ENCODE assay signal across 20 cellular contexts in genomic region chr10:6231146-6231545, GRCh38. TPM values are rescaled to one million over a fixed set of nuclear protein-coding genes. Genes with fewer than 3 reads are reported as not detected.
DNase-seq lines count a peak whose midpoint lies in the region; ATAC-seq and TF ChIP-seq lines count a peak whose summit lies in the region.
"Had no signal": no experiment of that assay in that cellular context is flagged by ENCODE, and none has a peak within 500 bp of the region (broad histone marks: within the 10 kb centered on the region; RNA-seq: fewer than 3 reads in every experiment).

No MANE protein-coding gene starts in this region.

- no CpG with 5 or more reads among the region's 12 CpGs for WGBS in neuronal stem cell (ENCODE audit: extremely low coverage in 2 of 2, insufficient read length in 2 of 2, insufficient replicate concordance in 1 of 2), 2 donors

- peaks cover 26% of the 10 kb centered on the region for H3K4me1 Mint-ChIP-seq in activated CD8-positive, alpha-beta T cell treated with anti-CD3 and anti-CD28 coated beads, Interleukin-2, amount 10 ng/mL, durations not matched to agents 7 days and 5 days (ENCODE audit: low read depth)
- peaks cover 9% of the 10 kb centered on the region for H3K4me1 Mint-ChIP-seq in activated CD8-positive, alpha-beta T cell treated with anti-CD3 and anti-CD28 coated beads for 36 hours (ENCODE audit: low read depth)
- H3K4me1 Mint-ChIP-seq in CD4-positive, alpha-beta T cell (ENCODE audit: low read depth) = peaks cover 11% of the 10 kb centered on the region
- H3K4me1 Mint-ChIP-seq in activated T-helper 1 cell treated with anti-CD3 and anti-CD28 coated beads, Interleukin-12 subunit alpha, Interleukin-12 subunit beta, Interleukin-2, Interleukin-4 antibody, amounts not matched to agents 30 ng/mL and 10 ng/mL and 1 ng/mL, durations not matched to agents 14 hours and 24 hours and 36 hours (ENCODE audit: low read depth) = no peaks in the 10 kb centered on the region

- no peak overlapping the region for H4K8ac ChIP-seq in neuronal stem cell (ENCODE audit: low read depth, low read length)

- H4K91ac ChIP-seq in neuronal stem cell (ENCODE audit: low read depth, low read length, poor library complexity) = no peak overlapping the region

- H3K36me3 ChIP-seq in neuronal stem cell (replicated peaks in 1 of 2; ENCODE audit: control insufficient read depth in 2 of 2, insufficient read depth in 2 of 2, low read length in 2 of 2) = peaks cover 50 to 92% of the 10 kb centered on the region in 2 donors

- peaks cover 73% of the 10 kb centered on the region for H3K36me3 Mint-ChIP-seq in activated CD8-positive, alpha-beta T cell treated with anti-CD3 and anti-CD28 coated beads, Interleukin-2, amount 10 ng/mL, durations not matched to agents 7 days and 5 days (ENCODE audit: low read depth)
- H3K36me3 Mint-ChIP-seq in activated CD8-positive, alpha-beta T cell treated with anti-CD3 and anti-CD28 coated beads for 36 hours (ENCODE audit: low read depth) = peaks cover 69% of the 10 kb centered on the region
- H3K36me3 Mint-ChIP-seq in CD4-positive, alpha-beta T cell (ENCODE audit: low read depth) = peaks cover 96% of the 10 kb centered on the region
- H3K36me3 Mint-ChIP-seq in activated T-helper 1 cell treated with anti-CD3 and anti-CD28 coated beads, Interleukin-12 subunit alpha, Interleukin-12 subunit beta, Interleukin-2, Interleukin-4 antibody, amounts not matched to agents 30 ng/mL and 10 ng/mL and 1 ng/mL, durations not matched to agents 14 hours and 24 hours and 36 hours (ENCODE audit: low read depth) = peaks cover 64% of the 10 kb centered on the region

- CTCF ChIA-PET in activated CD8-positive, alpha-beta T cell treated with anti-CD3 and anti-CD28 coated beads, Interleukin-2, amount 10 ng/mL, durations not matched to agents 7 days and 5 days (lab: Charles Lee) = no interaction called here
- CTCF ChIA-PET in activated CD8-positive, alpha-beta T cell treated with anti-CD3 and anti-CD28 coated beads for 36 hours (lab: Charles Lee) = interaction anchor here (1.4 kb wide), 1 partner anchor 171 kb away, joined by 3 read pairs; no protein-coding TSS in a partner anchor
- CTCF ChIA-PET in CD4-positive, alpha-beta T cell (lab: Charles Lee) = no interaction called here

- H3K27ac ChIP-seq in CD4-positive, alpha-beta T cell (ENCODE audit: low read depth, low read length) = no peak overlapping the region
- H3K27ac ChIP-seq in neuronal stem cell (replicated peaks; ENCODE audit: low read length) = no peak overlapping the region
- H3K27ac ChIP-seq: BLaER1 treated with 17β-estradiol and CSF1 and Interleukin-3, amounts not matched to agents 10 nM and 100 nM had no signal

- TF ChIP-seq CTCF in activated CD8-positive, alpha-beta T cell treated with anti-CD3 and anti-CD28 coated beads for 36 hours (IDR thresholded peaks at IDR 0.05) = no peak
- no peak for TF ChIP-seq CTCF in CD4-positive, alpha-beta T cell (IDR thresholded peaks at IDR 0.05)
- TF ChIP-seq CTCF in GM10266 (IDR thresholded peaks at IDR 0.05; ENCODE audit: control insufficient read depth, insufficient read depth, low read depth, missing control alignments) = no peak

- no peak overlapping the region for H3K14ac ChIP-seq in neuronal stem cell (ENCODE audit: low read length)

- H3K4me3 Mint-ChIP-seq in activated CD8-positive, alpha-beta T cell treated with anti-CD3 and anti-CD28 coated beads, Interleukin-2, amount 10 ng/mL, durations not matched to agents 7 days and 5 days = no peak overlapping the region
- H3K4me3 Mint-ChIP-seq in activated CD8-positive, alpha-beta T cell treated with anti-CD3 and anti-CD28 coated beads for 36 hours = no peak overlapping the region
- no peak overlapping the region for H3K4me3 Mint-ChIP-seq in CD4-positive, alpha-beta T cell
- H3K4me3 Mint-ChIP-seq in activated T-helper 1 cell treated with anti-CD3 and anti-CD28 coated beads, Interleukin-12 subunit alpha, Interleukin-12 subunit beta, Interleukin-2, Interleukin-4 antibody, amounts not matched to agents 30 ng/mL and 10 ng/mL and 1 ng/mL, durations not matched to agents 14 hours and 24 hours and 36 hours = no peak overlapping the region
- H3K4me3 Mint-ChIP-seq: IgD-negative memory B cell had no signal

- H3K9ac ChIP-seq in neuronal stem cell (ENCODE audit: low read depth, low read length, poor library complexity) = no peak overlapping the region
- H3K9ac ChIP-seq: BLaER1 treated with 17β-estradiol and CSF1 and Interleukin-3, amounts not matched to agents 10 nM and 100 nM had no signal

- no peak overlapping the region for H3K23ac ChIP-seq in neuronal stem cell (ENCODE audit: low read depth, low read length, poor library complexity)

- no peak overlapping the region for H3K18ac ChIP-seq in neuronal stem cell (ENCODE audit: low read length)

- no peak overlapping the region for H2BK15ac ChIP-seq in neuronal stem cell (ENCODE audit: low read length)

- H3K4ac ChIP-seq in neuronal stem cell (ENCODE audit: low read length) = peak overlapping the region; percentile 14

- H3K4me1 ChIP-seq in neuronal stem cell (ENCODE audit: control insufficient read depth in 2 of 2, insufficient read depth in 1 of 2, low read depth in 1 of 2, low read length in 2 of 2) = no peaks in the 10 kb centered on the region

- no peak for DNase-seq in activated CD8-positive, alpha-beta T cell treated with anti-CD3 and anti-CD28 coated beads, Interleukin-2, amount 10 ng/mL, durations not matched to agents 7 days and 5 days
- DNase-seq in activated CD8-positive, alpha-beta T cell treated with anti-CD3 and anti-CD28 coated beads for 36 hours = no peak
- DNase-seq in CD4-positive, alpha-beta T cell = no peak
- DNase-seq in activated T-helper 1 cell treated with anti-CD3 and anti-CD28 coated beads, Interleukin-12 subunit alpha, Interleukin-12 subunit beta, Interleukin-2, Interleukin-4 antibody, amounts not matched to agents 30 ng/mL and 10 ng/mL and 1 ng/mL, durations not matched to agents 14 hours and 24 hours and 36 hours (ENCODE audit: low spot score) = no peak
- no peak for DNase-seq in neuronal stem cell (ENCODE audit: low spot score)
- DNase-seq in GM10266 (ENCODE audit: extremely low spot score) = no peak
- no peak for DNase-seq in superior temporal gyrus (ENCODE audit: extremely low spot score)
- DNase-seq: COR-L47, EL, HCEC 1CT, Kasumi-1, MM.1S, NCI-H1092 treated with DMSO at 0.1 percent for 48 hours, NCI-H2081 treated with DMSO at 0.1 percent for 48 hours, NCI-H510A, NCI-H774, RPMI8226 had no signal

- no peak overlapping the region for H2BK5ac ChIP-seq in neuronal stem cell (ENCODE audit: low read length)

- no peaks in the 10 kb centered on the region for H3K9me3 ChIP-seq in CD4-positive, alpha-beta T cell (ENCODE audit: control insufficient read depth, low read length)
- H3K9me3 ChIP-seq in neuronal stem cell (replicated peaks in 1 of 2; ENCODE audit: control insufficient read depth in 2 of 2, insufficient read depth in 1 of 2, low read depth in 1 of 2, low read length in 2 of 2) = no peaks in the 10 kb centered on the region
- H3K9me3 ChIP-seq: BLaER1 treated with 17β-estradiol and CSF1 and Interleukin-3, amounts not matched to agents 10 nM and 100 nM had no signal

- no peaks in the 10 kb centered on the region for H3K27me3 ChIP-seq in CD4-positive, alpha-beta T cell (ENCODE audit: control insufficient read depth, insufficient read depth, low read length)
- H3K27me3 ChIP-seq in neuronal stem cell (ENCODE audit: control insufficient read depth in 3 of 3, insufficient read depth in 3 of 3, low read depth in 1 of 3, low read length in 3 of 3) = no peaks in the 10 kb centered on the region
- H3K27me3 ChIP-seq: BLaER1 treated with 17β-estradiol and CSF1 and Interleukin-3, amounts not matched to agents 10 nM and 100 nM had no signal

- H3K79me1 ChIP-seq in neuronal stem cell (ENCODE audit: low read depth, low read length) = peaks cover 10% of the 10 kb centered on the region

- no peak overlapping the region for H2AFZ ChIP-seq in neuronal stem cell (ENCODE audit: low read length)

- no peak overlapping the region for H2BK12ac ChIP-seq in neuronal stem cell (ENCODE audit: low read length)

- H2BK120ac ChIP-seq in neuronal stem cell (ENCODE audit: low read depth, low read length) = no peak overlapping the region

- no peak overlapping the region for H3K4me2 ChIP-seq in neuronal stem cell (ENCODE audit: insufficient read depth, low read length, poor library complexity, severe bottlenecking)
- H3K4me2 ChIP-seq: BLaER1 treated with 17β-estradiol and CSF1 and Interleukin-3, amounts not matched to agents 10 nM and 100 nM had no signal

- H3K27ac Mint-ChIP-seq in activated CD8-positive, alpha-beta T cell treated with anti-CD3 and anti-CD28 coated beads, Interleukin-2, amount 10 ng/mL, durations not matched to agents 7 days and 5 days = peak overlapping the region; percentile 47
- no peak overlapping the region for H3K27ac Mint-ChIP-seq in activated CD8-positive, alpha-beta T cell treated with anti-CD3 and anti-CD28 coated beads for 36 hours
- peak overlapping the region; percentile 22 for H3K27ac Mint-ChIP-seq in CD4-positive, alpha-beta T cell
- H3K27ac Mint-ChIP-seq in activated T-helper 1 cell treated with anti-CD3 and anti-CD28 coated beads, Interleukin-12 subunit alpha, Interleukin-12 subunit beta, Interleukin-2, Interleukin-4 antibody, amounts not matched to agents 30 ng/mL and 10 ng/mL and 1 ng/mL, durations not matched to agents 14 hours and 24 hours and 36 hours = peak overlapping the region; percentile 66

- no peaks in the 10 kb centered on the region for H3K27me3 Mint-ChIP-seq in activated CD8-positive, alpha-beta T cell treated with anti-CD3 and anti-CD28 coated beads, Interleukin-2, amount 10 ng/mL, durations not matched to agents 7 days and 5 days (ENCODE audit: low read depth)
- H3K27me3 Mint-ChIP-seq in activated CD8-positive, alpha-beta T cell treated with anti-CD3 and anti-CD28 coated beads for 36 hours = no peaks in the 10 kb centered on the region
- H3K27me3 Mint-ChIP-seq in CD4-positive, alpha-beta T cell = no peaks in the 10 kb centered on the region
- H3K27me3 Mint-ChIP-seq in activated T-helper 1 cell treated with anti-CD3 and anti-CD28 coated beads, Interleukin-12 subunit alpha, Interleukin-12 subunit beta, Interleukin-2, Interleukin-4 antibody, amounts not matched to agents 30 ng/mL and 10 ng/mL and 1 ng/mL, durations not matched to agents 14 hours and 24 hours and 36 hours (ENCODE audit: insufficient read depth) = no peaks in the 10 kb centered on the region
- H3K27me3 Mint-ChIP-seq: IgD-negative memory B cell had no signal

- intact Hi-C loops in activated CD8-positive, alpha-beta T cell treated with anti-CD3 and anti-CD28 coated beads for 36 hours (cut with micrococcal nuclease) = no loop called here
- intact Hi-C loops in CD4-positive, alpha-beta T cell (cut with DNase I, micrococcal nuclease) = no loop called here
- intact Hi-C loops in activated T-helper 1 cell treated with anti-CD3 and anti-CD28 coated beads, Interleukin-12 subunit alpha, Interleukin-12 subunit beta, Interleukin-2, Interleukin-4 antibody, amounts not matched to agents 30 ng/mL and 10 ng/mL and 1 ng/mL, durations not matched to agents 14 hours and 24 hours and 36 hours (cut with micrococcal nuclease) = no loop called here

- no peak overlapping the region for H3K4me3 ChIP-seq in neuronal stem cell (ENCODE audit: low read length in 2 of 2)
- H3K4me3 ChIP-seq: BLaER1 treated with 17β-estradiol and CSF1 and Interleukin-3, amounts not matched to agents 10 nM and 100 nM had no signal

- no peak for ATAC-seq in activated CD8-positive, alpha-beta T cell treated with anti-CD3 and anti-CD28 coated beads, Interleukin-2, amount 10 ng/mL, durations not matched to agents 7 days and 5 days
- no peak for ATAC-seq in activated CD8-positive, alpha-beta T cell treated with anti-CD3 and anti-CD28 coated beads for 36 hours
- no peak for ATAC-seq in CD4-positive, alpha-beta T cell (ENCODE audit: poor library complexity)
- ATAC-seq in GM18873 (IDR thresholded peaks at IDR 0.05; ENCODE audit: low FRiP score, unreplicated experiment) = no peak

- POLR2A ChIA-PET in activated CD8-positive, alpha-beta T cell treated with anti-CD3 and anti-CD28 coated beads, Interleukin-2, amount 10 ng/mL, durations not matched to agents 7 days and 5 days (lab: Charles Lee) = no interaction called here
- POLR2A ChIA-PET in activated CD8-positive, alpha-beta T cell treated with anti-CD3 and anti-CD28 coated beads for 36 hours (lab: Charles Lee) = no interaction called here
- POLR2A ChIA-PET in CD4-positive, alpha-beta T cell (lab: Charles Lee) = no interaction called here

- no peaks in the 10 kb centered on the region for H3K9me3 Mint-ChIP-seq in activated CD8-positive, alpha-beta T cell treated with anti-CD3 and anti-CD28 coated beads, Interleukin-2, amount 10 ng/mL, durations not matched to agents 7 days and 5 days (ENCODE audit: insufficient read depth)
- H3K9me3 Mint-ChIP-seq in activated CD8-positive, alpha-beta T cell treated with anti-CD3 and anti-CD28 coated beads for 36 hours = no peaks in the 10 kb centered on the region
- H3K9me3 Mint-ChIP-seq in CD4-positive, alpha-beta T cell = no peaks in the 10 kb centered on the region
- no peaks in the 10 kb centered on the region for H3K9me3 Mint-ChIP-seq in activated T-helper 1 cell treated with anti-CD3 and anti-CD28 coated beads, Interleukin-12 subunit alpha, Interleukin-12 subunit beta, Interleukin-2, Interleukin-4 antibody, amounts not matched to agents 30 ng/mL and 10 ng/mL and 1 ng/mL, durations not matched to agents 14 hours and 24 hours and 36 hours
- H3K9me3 Mint-ChIP-seq: IgD-negative memory B cell had no signal

- H2AK5ac ChIP-seq in neuronal stem cell (ENCODE audit: low read depth, low read length) = no peak overlapping the region

RNA-seq across cellular contexts. Expression of gene PFKFB3, which starts 28.4 kb away (rescaled TPM):
- 10 to 100 TPM; 93.0 to 97.3 TPM for total RNA-seq in activated CD8-positive, alpha-beta T cell treated with anti-CD3 and anti-CD28 coated beads, Interleukin-2, amount 10 ng/mL, durations not matched to agents 7 days and 5 days
- total RNA-seq in activated CD8-positive, alpha-beta T cell treated with anti-CD3 and anti-CD28 coated beads for 36 hours = 100 to 1,000 TPM; 107 to 117 TPM
- 100 to 1,000 TPM; 142 to 145 TPM for total RNA-seq in CD4-positive, alpha-beta T cell
- total RNA-seq in activated T-helper 1 cell treated with anti-CD3 and anti-CD28 coated beads, Interleukin-12 subunit alpha, Interleukin-12 subunit beta, Interleukin-2, Interleukin-4 antibody, amounts not matched to agents 30 ng/mL and 10 ng/mL and 1 ng/mL, durations not matched to agents 14 hours and 24 hours and 36 hours = 90.3 and 93.8 TPM in 2 replicates
- 11.4 TPM for polyA plus RNA-seq in neuronal stem cell (2013, experiment 1 of 2)
- polyA plus RNA-seq in neuronal stem cell (2013, experiment 2 of 2) = 11.8 TPM
